ENCODE assay signal across 8 cellular contexts in the genomic region with DNA sequence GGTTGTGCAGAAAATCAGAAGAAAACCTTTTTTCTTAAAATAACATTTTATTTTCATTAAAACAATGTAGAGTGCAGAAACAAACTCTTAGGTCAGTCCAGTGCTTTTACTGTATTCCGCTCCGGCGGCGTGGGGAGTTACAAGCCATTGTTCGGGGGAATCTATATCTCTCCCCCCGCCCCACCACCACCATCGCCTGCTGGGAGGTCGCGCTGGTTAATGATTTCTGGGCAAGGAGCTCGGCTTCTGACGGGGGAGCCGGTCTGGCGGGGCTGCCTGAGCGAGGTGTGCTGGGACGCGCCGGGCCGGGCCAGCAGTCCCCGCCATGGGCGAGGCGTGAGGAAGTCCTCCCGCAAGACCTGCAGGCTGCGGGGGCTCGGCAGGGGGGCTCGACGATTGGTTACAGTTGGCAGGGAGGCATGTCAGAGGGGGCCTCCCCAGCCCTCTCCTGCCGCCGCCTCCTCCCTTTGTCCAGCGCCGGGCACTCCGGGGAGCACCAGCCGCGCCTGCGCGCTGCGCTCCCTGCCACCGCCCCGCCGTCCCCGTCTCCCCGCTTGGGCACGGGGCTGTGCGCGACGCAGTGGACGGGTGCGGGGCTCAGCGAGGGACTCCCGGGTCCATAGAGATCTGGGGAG. TPM values are rescaled to one million over a fixed set of nuclear protein-coding genes. Genes with fewer than 3 reads are reported as not detected.
DNase-seq lines count a peak whose midpoint lies in the region; ATAC-seq, FAIRE-seq and TF ChIP-seq lines count a peak whose summit lies in the region.

No MANE protein-coding gene starts in this region.

- H3K27ac ChIP-seq in mammary epithelial cell (ENCODE audit: insufficient read depth, low read depth, low read length) = peak overlapping the region; percentile 91
- H3K27ac ChIP-seq in iPS-20b (ENCODE audit: low read length) = peak overlapping the region; percentile 84

- in situ Hi-C loops in mammary epithelial cell (cut with MboI; ENCODE audit: low sequenced_read_pairs in 2 of 2) = loop anchor here (5.0 to 10.0 kb wide), 3 partner anchors 101 to 301 kb away; no protein-coding TSS in a partner anchor

- no peaks in the 10 kb centered on the region for H3K27me3 ChIP-seq in mammary epithelial cell (ENCODE audit: insufficient read depth, low read length)
- H3K27me3 ChIP-seq in iPS-20b (ENCODE audit: insufficient read depth, low read length) = peaks cover 70% of the 10 kb centered on the region

- peaks cover 4% of the 10 kb centered on the region for H3K9me3 ChIP-seq in mammary epithelial cell (replicated peaks; ENCODE audit: insufficient read depth, low read length)
- no peaks in the 10 kb centered on the region for H3K9me3 ChIP-seq in iPS-20b (ENCODE audit: insufficient read depth, low read depth, low read length)

- DNase-seq in NCI-H82 (lab: John Stamatoyannopoulos, UW) (peak; percentile 13), NCI-H82 treated with DMSO at 0.1 percent for 48 hours (lab: John Stamatoyannopoulos, UW; ENCODE audit: unreplicated experiment) (no peak), Kasumi-1 (lab: John Stamatoyannopoulos, UW) (peak; percentile 43 to 61), mammary epithelial cell (no peak), sciatic nerve (ENCODE audit: low spot score) (peak; percentile 87), GM19239 (ENCODE audit: insufficient read length, low spot score) (no peak)
- DNase-seq in T-helper 2 cell treated with Interferon-gamma antibody and Interleukin-4, amounts not matched to agents 5 μg/mL and 100 μg/mL, for 36 hours (ENCODE audit: low spot score) = peak; percentile 74

- peaks cover 34% of the 10 kb centered on the region for H3K4me1 Mint-ChIP-seq in T-helper 2 cell treated with Interferon-gamma antibody and Interleukin-4, amounts not matched to agents 5 μg/mL and 100 μg/mL, for 36 hours (ENCODE audit: low read depth)

- peaks cover 25% of the 10 kb centered on the region for H3K36me3 ChIP-seq in mammary epithelial cell (ENCODE audit: insufficient read depth, low read length)
- peaks cover 27% of the 10 kb centered on the region for H3K36me3 ChIP-seq in iPS-20b (ENCODE audit: insufficient read depth, low read depth, low read length)

- intact Hi-C loops in mammary epithelial cell (cut with micrococcal nuclease) (no loop called here), sciatic nerve (cut with DNase I) (no loop called here)

- TF ChIP-seq CTCF in mammary epithelial cell (conservative IDR thresholded peaks at IDR 0.05 in 1 of 2, IDR thresholded peaks at IDR 0.05 in 1 of 2; ENCODE audit: extremely low read depth in 1 of 2, insufficient read depth in 1 of 2, low read depth in 1 of 2, low read length in 2 of 2) = no peak

- WGBS in mammary epithelial cell (ENCODE audit: low coverage, missing lambda C conversion rate) = 2% methylated on average over 11 of the region's 49 CpGs

- no peaks in the 10 kb centered on the region for H3K27me3 Mint-ChIP-seq in T-helper 2 cell treated with Interferon-gamma antibody and Interleukin-4, amounts not matched to agents 5 μg/mL and 100 μg/mL, for 36 hours (ENCODE audit: low read depth)

- H3K4me3 ChIP-seq in mammary epithelial cell (replicated peaks in 1 of 3; ENCODE audit: insufficient read depth in 1 of 3, low read depth in 2 of 3, low read length in 3 of 3) (peak overlapping the region; percentile 37 to 92 (median 56)), iPS-20b (ENCODE audit: low read length) (peak overlapping the region; percentile 79)

- peak overlapping the region; percentile 82 for H3K9ac ChIP-seq in mammary epithelial cell (ENCODE audit: insufficient read depth, low read length)
- H3K9ac ChIP-seq in iPS-20b (ENCODE audit: low read depth, low read length) = peak overlapping the region; percentile 69; the same call in 1 of the 2 replicates

- FAIRE-seq in GM19239 (lab: Jason Lieb, UNC) = no peak

- H3K4me3 Mint-ChIP-seq in T-helper 2 cell treated with Interferon-gamma antibody and Interleukin-4, amounts not matched to agents 5 μg/mL and 100 μg/mL, for 36 hours = peak overlapping the region; percentile 98

- H4K20me1 ChIP-seq in mammary epithelial cell (ENCODE audit: insufficient read depth, low read length) = peaks cover 14% of the 10 kb centered on the region

- H3K4me2 ChIP-seq in mammary epithelial cell (ENCODE audit: insufficient read depth, low read depth, low read length) = peak overlapping the region; percentile 96

- CTCF ChIA-PET in mammary epithelial cell (lab: Charles Lee; ENCODE audit: low non-redundant PET) = no interaction called here

- H3K79me2 ChIP-seq in mammary epithelial cell (ENCODE audit: insufficient read depth, low read length) = peaks cover 54% of the 10 kb centered on the region

- H2AFZ ChIP-seq in mammary epithelial cell (ENCODE audit: low read depth, low read length) = peak overlapping the region; percentile 61

- peaks cover 41% of the 10 kb centered on the region for H3K36me3 Mint-ChIP-seq in T-helper 2 cell treated with Interferon-gamma antibody and Interleukin-4, amounts not matched to agents 5 μg/mL and 100 μg/mL, for 36 hours (ENCODE audit: low read depth)

- H3K27ac Mint-ChIP-seq in T-helper 2 cell treated with Interferon-gamma antibody and Interleukin-4, amounts not matched to agents 5 μg/mL and 100 μg/mL, for 36 hours = peak overlapping the region; percentile 96

- peak; percentile 69 for ATAC-seq in sciatic nerve

- dilution Hi-C loops in mammary epithelial cell (cut with HindIII; ENCODE audit: low sequenced_read_pairs) = no loop called here

- no peaks in the 10 kb centered on the region for H3K9me3 Mint-ChIP-seq in T-helper 2 cell treated with Interferon-gamma antibody and Interleukin-4, amounts not matched to agents 5 μg/mL and 100 μg/mL, for 36 hours

- no TSS peak for BruUV-seq in mammary epithelial cell (replicated peaks; lab: Mats Ljungman, UMichigan)

- peaks cover 48% of the 10 kb centered on the region for H3K4me1 ChIP-seq in mammary epithelial cell (ENCODE audit: insufficient read depth, low read length)
- H3K4me1 ChIP-seq in iPS-20b (ENCODE audit: insufficient read depth, low read length) = peaks cover 39% of the 10 kb centered on the region

RNA-seq across cellular contexts. Expression of gene DUSP6, which starts 1.0 kb away (rescaled TPM):
- total RNA-seq in mammary epithelial cell = 100 to 1,000 TPM; 190 to 291 TPM
- 367 TPM for polyA plus RNA-seq in mammary epithelial cell
- 673 TPM for polyA minus RNA-seq in mammary epithelial cell
- 93.3 TPM for total RNA-seq in sciatic nerve

Comparison
In these comparisons a context has a peak if more than half of its experiments do, and no peak if none do; other contexts are left out.
1. DNase-seq: peak in NCI-H82 (single experiment), Kasumi-1 (2 of 2), T-helper 2 cell treated with Interferon-gamma antibody and Interleukin-4, amounts not matched to agents 5 μg/mL and 100 μg/mL, for 36 hours (single experiment) and sciatic nerve (single experiment); none in NCI-H82 treated with DMSO at 0.1 percent for 48 hours (single experiment), mammary epithelial cell (single experiment) and GM19239 (single experiment).